ENCODE assay signal across 8 cellular contexts in genomic region chr17:68205808-68206563, GRCh38. TPM values are rescaled to one million over a fixed set of nuclear protein-coding genes. Genes with fewer than 3 reads are reported as not detected.
DNase-seq lines count a peak whose midpoint lies in the region; ATAC-seq and TF ChIP-seq lines count a peak whose summit lies in the region.
"Not testable (repeated sequence)": the region's sequence is repeated elsewhere in the genome, so short reads cannot be mapped to it uniquely, and the experiment has no call there.

No MANE protein-coding gene starts in this region.

- peak overlapping the region; percentile 89 to 94 for H3K27ac Mint-ChIP-seq in T-cell
- not testable (repeated sequence) for H3K27ac Mint-ChIP-seq in MCF 10A (ENCODE audit: low read depth, unreplicated experiment)

- not testable (repeated sequence) for H3K27ac ChIP-seq in parathyroid adenoma

- peak overlapping the region; percentile 63 for H3K4me3 ChIP-seq in parathyroid adenoma (ENCODE audit: low read depth, low read length)

- H3K9me3 ChIP-seq in parathyroid adenoma (ENCODE audit: control insufficient read depth, low read length): not testable (repeated sequence)

- not testable (repeated sequence) for H3K9ac ChIP-seq in parathyroid adenoma

- not testable (repeated sequence) for BruUV-seq in MCF 10A (replicated peaks; lab: Mats Ljungman, UMichigan)

- not testable (repeated sequence) for H3K27me3 ChIP-seq in parathyroid adenoma (ENCODE audit: control insufficient read depth, insufficient read depth, low read length)

- not testable (repeated sequence) for TF ChIP-seq CTCF in MCF 10A (IDR thresholded peaks at IDR 0.05; ENCODE audit: unreplicated experiment); parathyroid adenoma (IDR thresholded peaks at IDR 0.05)

- H2AFZ ChIP-seq in parathyroid adenoma: peak overlapping the region; percentile 82

- H3K4me3 Mint-ChIP-seq in T-cell: peak overlapping the region; percentile 81 to 94 (median 87)
- H3K4me3 Mint-ChIP-seq in MCF 10A (ENCODE audit: unreplicated experiment): peak overlapping the region; percentile 77

- H3K4me1 ChIP-seq in parathyroid adenoma: not testable (repeated sequence)

- POLR2A ChIA-PET in T-cell (lab: Charles Lee) (interaction anchor here in 1 of 2 donors (0.7 to 1.2 kb wide), 2 partner anchors 29 to 50 kb away, joined by 3 to 4 read pairs; no protein-coding TSS in a partner anchor), MCF 10A (lab: Yijun Ruan, JAX) (interaction anchor here (0.6 to 3.4 kb wide), 6 partner anchors 36 to 252 kb away, joined by 3 to 23 read pairs (median 3); partner anchors contain the start of genes AMZ2 and WIPI1)

- ATAC-seq in GM18517 (IDR thresholded peaks at IDR 0.05; ENCODE audit: unreplicated experiment) (peak; percentile 22), HG02678 (IDR thresholded peaks at IDR 0.05; ENCODE audit: unreplicated experiment) (peak; percentile 32), T-cell (replicated peaks in 1 of 4) (peak; percentile 72 to 74 (median 72))

- peaks cover 23 to 40% (median 34%) of the 10 kb centered on the region in 3 donors for H3K4me1 Mint-ChIP-seq in T-cell
- H3K4me1 Mint-ChIP-seq in MCF 10A (ENCODE audit: insufficient read depth, unreplicated experiment): peaks cover 11% of the 10 kb centered on the region

- H3K9me3 Mint-ChIP-seq in T-cell; MCF 10A (ENCODE audit: unreplicated experiment): not testable (repeated sequence)

- DNase-seq in 8988T (peak; percentile 38), LoVo (ENCODE audit: low spot score) (peak; percentile 10), T-cell (peak in 33 of 34 experiments; percentile 39 to 73 (median 59)), MCF 10A (ENCODE audit: unreplicated experiment) (peak; percentile 22), hippocampal formation (lab: John Stamatoyannopoulos, UW) (peak; percentile 56 to 60)

- not testable (repeated sequence) for H3K27me3 Mint-ChIP-seq in T-cell; MCF 10A (ENCODE audit: insufficient read depth, unreplicated experiment)

- CTCF ChIA-PET in T-cell (lab: Charles Lee) (interaction anchor here (0.5 to 2.1 kb wide), 14 partner anchors 24 to 256 kb away, joined by 3 to 8 read pairs (median 4); partner anchors contain the start of genes AMZ2 (in 2 of the 2) and WIPI1 (in 1 of the 2)), MCF 10A (lab: Yijun Ruan, JAX) (interaction anchor here (0.5 to 1.9 kb wide), 7 partner anchors 8 to 260 kb away, joined by 3 to 8 read pairs (median 4); no protein-coding TSS in a partner anchor)

- intact Hi-C loops in MCF 10A (cut with micrococcal nuclease): loop anchor here (5.0 kb wide), 1 partner anchor 41 kb away; the partner anchor contains the start of gene AMZ2

- H3K36me3 Mint-ChIP-seq in T-cell: peaks cover 20% of the 10 kb centered on the region
- not testable (repeated sequence) for H3K36me3 Mint-ChIP-seq in MCF 10A (ENCODE audit: insufficient read depth, unreplicated experiment)

- H3K36me3 ChIP-seq in parathyroid adenoma (ENCODE audit: control insufficient read depth, insufficient read depth, low read length): not testable (repeated sequence)

- H3K79me2 ChIP-seq in parathyroid adenoma: not testable (repeated sequence)

- peak overlapping the region; percentile 65 for H3K4me2 ChIP-seq in parathyroid adenoma (ENCODE audit: low read length)

RNA-seq across cellular contexts. Expression of gene AMZ2, which starts 41.9 kb away (rescaled TPM):
- total RNA-seq in T-cell (10 to 100 TPM; 50.9 to 81.8 (median 60.5) TPM), MCF 10A (2022) (127 and 147 TPM in 2 replicates)

Comparison
In these comparisons a context has a peak if more than half of its experiments do, and no peak if none do; other contexts are left out.
1. ATAC-seq: peak in every context shown above with its lines; median percentile 72 in T-cell; 32 in HG02678; 22 in GM18517.